ENCODE assay signal across 21 cellular contexts in the genomic region with DNA sequence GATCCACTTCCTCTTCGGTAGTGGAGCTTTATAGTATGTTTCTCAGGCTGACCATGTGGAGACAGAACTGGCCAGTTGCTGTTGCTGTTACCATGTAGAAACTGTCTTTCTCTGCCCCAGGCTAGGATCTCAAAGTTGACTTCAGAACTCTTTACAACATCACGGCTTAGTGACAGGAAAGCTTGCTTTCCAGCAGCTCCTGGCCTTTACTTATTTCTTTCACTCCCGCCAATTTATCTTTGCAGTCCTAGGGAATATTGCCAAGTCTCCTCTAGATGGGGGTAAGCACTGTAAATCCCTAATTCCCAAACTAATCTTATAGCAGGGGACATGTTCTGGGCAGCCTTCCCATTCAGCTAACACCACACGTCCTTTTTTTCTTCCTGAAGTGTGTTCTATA.
DNase-seq lines count a peak whose midpoint lies in the region; ATAC-seq, FAIRE-seq and TF ChIP-seq lines count a peak whose summit lies in the region.
"Had no signal": no experiment of that assay in that cellular context is flagged by ENCODE, and none has a peak within 500 bp of the region (broad histone marks: within the 10 kb centered on the region; RNA-seq: fewer than 3 reads in every experiment).

No MANE protein-coding gene starts in this region.

- no peaks in the 10 kb centered on the region for H3K4me1 Mint-ChIP-seq in astrocyte (ENCODE audit: low read depth, unreplicated experiment)

- ATAC-seq in left ventricle myocardium superior (peak; percentile 36), GM21619 (IDR thresholded peaks at IDR 0.05; ENCODE audit: unreplicated experiment) (no peak)
- ATAC-seq: esophagus mucosa had no signal

- no peaks in the 10 kb centered on the region for H3K9me3 Mint-ChIP-seq in astrocyte (ENCODE audit: unreplicated experiment)

- no peaks in the 10 kb centered on the region for H3K36me3 ChIP-seq in astrocyte (ENCODE audit: insufficient read depth, low read length)
- H3K36me3 ChIP-seq in sigmoid colon, result no peaks in the 10 kb centered on the region
- H3K36me3 ChIP-seq: Peyer's patch, thyroid gland had no signal

- H4K20me1 ChIP-seq in astrocyte (ENCODE audit: insufficient read depth, low read length), result no peaks in the 10 kb centered on the region

- H3K27ac ChIP-seq in astrocyte (ENCODE audit: low read depth, low read length) (no peak overlapping the region), sigmoid colon (peak overlapping the region; percentile 27 to 62 (median 52))

- no peak for FAIRE-seq in astrocyte (lab: Jason Lieb, UNC)
- FAIRE-seq: GM12892 had no signal

- no peak overlapping the region for H3K4me3 ChIP-seq in astrocyte (ENCODE audit: insufficient read depth, low read depth, low read length)
- H3K4me3 ChIP-seq in sigmoid colon, result no peak overlapping the region
- H3K4me3 ChIP-seq: Peyer's patch, thyroid gland had no signal

- H3K27me3 Mint-ChIP-seq in astrocyte (ENCODE audit: low read depth, unreplicated experiment), result no peaks in the 10 kb centered on the region

- H3K9ac ChIP-seq in astrocyte (ENCODE audit: low read length), result no peak overlapping the region

- H3K9me3 ChIP-seq in astrocyte (ENCODE audit: insufficient read depth, low read depth, low read length) (no peaks in the 10 kb centered on the region), sigmoid colon (no peaks in the 10 kb centered on the region)
- H3K9me3 ChIP-seq: Peyer's patch, thyroid gland had no signal

- H3K27ac Mint-ChIP-seq in astrocyte (ENCODE audit: unreplicated experiment), result no peak overlapping the region

- H3K27me3 ChIP-seq in astrocyte (ENCODE audit: insufficient read depth, low read length), result no peaks in the 10 kb centered on the region
- H3K27me3 ChIP-seq in sigmoid colon, result no peaks in the 10 kb centered on the region
- H3K27me3 ChIP-seq: Peyer's patch, thyroid gland had no signal

- no peak overlapping the region for H3K4me2 ChIP-seq in astrocyte (ENCODE audit: low read length)

- H2AFZ ChIP-seq in astrocyte (ENCODE audit: low read depth, low read length), result no peak overlapping the region

- H3K4me1 ChIP-seq in astrocyte (ENCODE audit: insufficient read depth, low read length), result no peaks in the 10 kb centered on the region
- peaks cover 0 to 47% (median 30%) of the 10 kb centered on the region in 4 donors for H3K4me1 ChIP-seq in sigmoid colon
- H3K4me1 ChIP-seq: Peyer's patch had no signal

- TF ChIP-seq CTCF in astrocyte (IDR thresholded peaks at IDR 0.05; ENCODE audit: insufficient read depth, low read depth, low read length) (no peak), sigmoid colon (IDR thresholded peaks at IDR 0.05) (no peak)

- H3K4me3 Mint-ChIP-seq in astrocyte (ENCODE audit: unreplicated experiment), result no peak overlapping the region

- no peak for TF ChIP-seq EP300 in sigmoid colon (IDR thresholded peaks at IDR 0.05)

- no peaks in the 10 kb centered on the region for H3K36me3 Mint-ChIP-seq in astrocyte (ENCODE audit: low read depth, unreplicated experiment)

- intact Hi-C loops in left ventricle myocardium superior (cut with micrococcal nuclease), result no loop called here
- intact Hi-C loops in sigmoid colon (cut with DNase I), result no loop called here

- no peaks in the 10 kb centered on the region for H3K79me2 ChIP-seq in astrocyte (ENCODE audit: insufficient read depth, low read length)

- TF ChIP-seq POLR2A in sigmoid colon (IDR thresholded peaks at IDR 0.05), result no peak

- DNase-seq in NCI-H446 treated with DMSO at 0.1 percent for 48 hours (lab: John Stamatoyannopoulos, UW) (peak; percentile 43), astrocyte (ENCODE audit: low read depth) (peak; percentile 28), left ventricle myocardium superior (no peak), sigmoid colon (no peak), CD1c-positive myeloid dendritic cell (ENCODE audit: extremely low spot score) (no peak)
- DNase-seq in activated T-cell treated with anti-CD3 and anti-CD28 coated beads, Interleukin-2, amount 50 U/mL, for 48 hours, result no peak
- no peak for DNase-seq in stimulated activated CD4-positive, alpha-beta T cell treated with anti-CD3 and anti-CD28 coated beads, Interleukin-1b, Interleukin-23, amount 100 ng/mL, for 48 hours
- DNase-seq: activated CD4-positive, alpha-beta T cell treated with anti-CD3 and anti-CD28 coated beads for 48 hours; activated naive CD4-positive, alpha-beta T cell treated with Interleukin-2 at 50 U/mL for 16 hours; AML-193; Calu3; GDM1; hippocampal formation; kidney glomerular epithelial cell; NCI-H2029; NCI-H524 treated with DMSO at 0.1 percent for 48 hours; Peyer's patch; thyroid gland had no signal

- 63 to 66% methylated on average over 4 of the region's 4 CpGs for WGBS in sigmoid colon, 2 donors

Comparison
In these comparisons a context has a peak if more than half of its experiments do, and no peak if none do; other contexts are left out.
1. DNase-seq: peak in NCI-H446 treated with DMSO at 0.1 percent for 48 hours (single experiment) and astrocyte (single experiment); none in left ventricle myocardium superior (single experiment), sigmoid colon (single experiment), activated T-cell treated with anti-CD3 and anti-CD28 coated beads, Interleukin-2, amount 50 U/mL, for 48 hours (0 of 2), CD1c-positive myeloid dendritic cell (single experiment) and stimulated activated CD4-positive, alpha-beta T cell treated with anti-CD3 and anti-CD28 coated beads, Interleukin-1b, Interleukin-23, amount 100 ng/mL, for 48 hours (single experiment).